ENCODE assay signal across 8 cellular contexts in genomic region chr6:129498950-129499870, GRCh38.
A peak's percentile ranks its signal among the peaks of the same experiment; 100 is the strongest.
DNase-seq lines count a peak whose midpoint lies in the region; ATAC-seq and TF ChIP-seq lines count a peak whose summit lies in the region.

No MANE protein-coding gene starts in this region.

- no peaks in the 10 kb centered on the region for H3K36me3 ChIP-seq in NT2/D1 (ENCODE audit: insufficient read depth, insufficient read length, low read length)
- no peaks in the 10 kb centered on the region for H3K36me3 ChIP-seq in body of pancreas (replicated peaks in 1 of 2; ENCODE audit: insufficient read depth in 1 of 2, low read depth in 2 of 2)

- peaks cover 11 to 14% of the 10 kb centered on the region in 2 donors for H3K4me1 Mint-ChIP-seq in immature natural killer cell

- H3K4me1 ChIP-seq in NT2/D1 (ENCODE audit: insufficient read depth, insufficient read length) (no peaks in the 10 kb centered on the region), body of pancreas (peaks cover 10% of the 10 kb centered on the region)

- H3K4me3 ChIP-seq in NT2/D1 (ENCODE audit: insufficient read length, low read depth) (no peak overlapping the region), body of pancreas (no peak overlapping the region)

- WGBS in body of pancreas, 2 donors: 5 to 7% methylated on average over 9 of the region's 9 CpGs

- H3K9me3 ChIP-seq in NT2/D1 (ENCODE audit: insufficient read depth, low read length): no peaks in the 10 kb centered on the region
- H3K9me3 ChIP-seq in body of pancreas: no peaks in the 10 kb centered on the region

- peak overlapping the region; percentile 5 to 57 (median 18) for H3K27ac Mint-ChIP-seq in immature natural killer cell

- no peak for TF ChIP-seq POLR2A in body of pancreas (IDR thresholded peaks at IDR 0.05)

- no peaks in the 10 kb centered on the region for H3K27me3 ChIP-seq in NT2/D1 (ENCODE audit: insufficient read depth, insufficient read length)
- H3K27me3 ChIP-seq in body of pancreas: no peaks in the 10 kb centered on the region

- H3K9ac ChIP-seq in NT2/D1 (ENCODE audit: insufficient read length, low read depth): no peak overlapping the region

- peaks cover 0 to 3% (median 2%) of the 10 kb centered on the region in 3 donors for H3K27me3 Mint-ChIP-seq in immature natural killer cell (ENCODE audit: low read depth in 3 of 3)

- peak; percentile 29 to 75 (median 66) for TF ChIP-seq CTCF in body of pancreas (IDR thresholded peaks at IDR 0.05)

- H3K4me3 Mint-ChIP-seq in immature natural killer cell: peak overlapping the region in 3 of 5 donors; percentile 10 to 44 (median 23)

- DNase-seq in DMS114 treated with DMSO at 0.1 percent for 48 hours (lab: John Stamatoyannopoulos, UW; ENCODE audit: unreplicated experiment) (peak; percentile 30), NT2/D1 (ENCODE audit: low read depth, low spot score) (peak; percentile 28), body of pancreas (no peak), immature natural killer cell (peak; percentile 43 to 56 (median 47)), stromal cell of bone marrow (ENCODE audit: low read depth) (peak; percentile 49)
- DNase-seq in stimulated activated CD8-positive, alpha-beta memory T cell treated with anti-CD3 and anti-CD28 coated beads, Interleukin-4, amount 100 ng/mL, for 48 hours: no peak

- H3K36me3 Mint-ChIP-seq in immature natural killer cell: peaks cover 0 to 4% (median under 1%) of the 10 kb centered on the region in 3 donors

- no peak overlapping the region for H3K27ac ChIP-seq in body of pancreas

- intact Hi-C loops in body of pancreas (cut with DNase I): no loop called here

- ATAC-seq in GM19023 (IDR thresholded peaks at IDR 0.05; ENCODE audit: unreplicated experiment) (peak; percentile 56), HG03196 (IDR thresholded peaks at IDR 0.05; ENCODE audit: unreplicated experiment) (peak; percentile 64), body of pancreas (peak; percentile 76)

- H3K9me3 Mint-ChIP-seq in immature natural killer cell: no peaks in the 10 kb centered on the region

Comparison
In these comparisons a context has a peak if more than half of its experiments do, and no peak if none do; other contexts are left out.
1. DNase-seq: peak in DMS114 treated with DMSO at 0.1 percent for 48 hours (single experiment), NT2/D1 (single experiment), immature natural killer cell (3 of 3) and stromal cell of bone marrow (single experiment); none in body of pancreas (0 of 4) and stimulated activated CD8-positive, alpha-beta memory T cell treated with anti-CD3 and anti-CD28 coated beads, Interleukin-4, amount 100 ng/mL, for 48 hours (single experiment).
2. Peak in every context shown above with its lines, with median percentiles within 50 percentile points of each other: ATAC-seq.